ENCODE assay signal across 21 cellular contexts in genomic region chr1:59317780-59318179, GRCh38. TPM values are rescaled to one million over a fixed set of nuclear protein-coding genes. Genes with fewer than 3 reads are reported as not detected.
DNase-seq lines count a peak whose midpoint lies in the region; ATAC-seq and TF ChIP-seq lines count a peak whose summit lies in the region.
"Had no signal": no experiment of that assay in that cellular context is flagged by ENCODE, and none has a peak within 500 bp of the region (broad histone marks: within the 10 kb centered on the region; RNA-seq: fewer than 3 reads in every experiment).

No MANE protein-coding gene starts in this region.

- H3K36me3 ChIP-seq in HAP-1 (replicated peaks), result no peaks in the 10 kb centered on the region
- H3K36me3 ChIP-seq in A673 (ENCODE audit: insufficient read depth, low read length, poor library complexity, severe bottlenecking), result no peaks in the 10 kb centered on the region

- TF ChIP-seq POLR2A in GM18505 (IDR thresholded peaks at IDR 0.05; ENCODE audit: borderline replicate concordance, extremely low read depth, insufficient read depth, insufficient read length), result no peak

- H3K4me1 ChIP-seq in HAP-1 (no peaks in the 10 kb centered on the region), A673 (ENCODE audit: insufficient read depth, low read length, poor library complexity, severe bottlenecking) (no peaks in the 10 kb centered on the region)

- ATAC-seq in natural killer cell treated with Interleukin-12 subunit alpha and Interleukin-12 subunit beta and Interleukin-15 and Interleukin-18, amount 100 ng/mL, for 72 hours, result no peak
- ATAC-seq in GM18505 (IDR thresholded peaks at IDR 0.05; ENCODE audit: unreplicated experiment), result no peak
- ATAC-seq: body of pancreas had no signal

- no peak for TF ChIP-seq CTCF in chondrocyte (IDR thresholded peaks at IDR 0.05)
- TF ChIP-seq CTCF in A673 (conservative IDR thresholded peaks at IDR 0.05; ENCODE audit: low read depth, low read length), result no peak

- no peaks in the 10 kb centered on the region for H3K9me3 Mint-ChIP-seq in chondrocyte (ENCODE audit: low read depth)
- no peaks in the 10 kb centered on the region for H3K9me3 Mint-ChIP-seq in natural killer cell treated with Interleukin-12 subunit alpha and Interleukin-12 subunit beta and Interleukin-15 and Interleukin-18, amount 100 ng/mL, for 72 hours
- H3K9me3 Mint-ChIP-seq: activated naive CD8-positive, alpha-beta T cell treated with anti-CD3 and anti-CD28 coated beads for 36 hours; activated T-helper 1 cell treated with anti-CD3 and anti-CD28 coated beads, Interleukin-12 subunit alpha, Interleukin-12 subunit beta, Interleukin-2, Interleukin-4 antibody, amounts not matched to agents 30 ng/mL and 10 ng/mL and 1 ng/mL, durations not matched to agents 14 hours and 24 hours and 36 hours; dendritic cell treated with granulocyte-macrophage colony-stimulating factor and Interleukin-4, amounts not matched to agents 40 ng/mL and 50 ng/mL, for 4 days had no signal

- BruUV-seq in A673 (replicated peaks; lab: Mats Ljungman, UMichigan), result no TSS peak

- H3K4me1 Mint-ChIP-seq in chondrocyte (ENCODE audit: low read depth), result peaks cover 33% of the 10 kb centered on the region
- peaks cover 47 to 53% of the 10 kb centered on the region in 2 donors for H3K4me1 Mint-ChIP-seq in natural killer cell treated with Interleukin-12 subunit alpha and Interleukin-12 subunit beta and Interleukin-15 and Interleukin-18, amount 100 ng/mL, for 72 hours (ENCODE audit: low read depth in 2 of 2)

- H3K9me3 ChIP-seq in HAP-1 (no peaks in the 10 kb centered on the region), A673 (ENCODE audit: low read depth, low read length, poor library complexity, severe bottlenecking) (no peaks in the 10 kb centered on the region)
- H3K9me3 ChIP-seq: body of pancreas had no signal

- POLR2A ChIA-PET in A673 (lab: Charles Lee; ENCODE audit: low non-redundant PET), result no interaction called here

- H3K27ac Mint-ChIP-seq in chondrocyte (ENCODE audit: unreplicated experiment), result peak overlapping the region; percentile 8
- H3K27ac Mint-ChIP-seq in natural killer cell treated with Interleukin-12 subunit alpha and Interleukin-12 subunit beta and Interleukin-15 and Interleukin-18, amount 100 ng/mL, for 72 hours, result peak overlapping the region in 1 of 2 donors; percentile 56
- H3K27ac Mint-ChIP-seq: activated naive CD8-positive, alpha-beta T cell treated with anti-CD3 and anti-CD28 coated beads for 36 hours; activated T-helper 1 cell treated with anti-CD3 and anti-CD28 coated beads, Interleukin-12 subunit alpha, Interleukin-12 subunit beta, Interleukin-2, Interleukin-4 antibody, amounts not matched to agents 30 ng/mL and 10 ng/mL and 1 ng/mL, durations not matched to agents 14 hours and 24 hours and 36 hours had no signal

- H3K27me3 ChIP-seq in HAP-1 (ENCODE audit: low read depth) (no peaks in the 10 kb centered on the region; the same call in 1 of the 2 replicates), A673 (replicated peaks; ENCODE audit: insufficient read depth, low read depth, low read length, poor library complexity) (peaks cover 19% of the 10 kb centered on the region)
- H3K27me3 ChIP-seq: body of pancreas had no signal

- no peak overlapping the region for H3K4me3 Mint-ChIP-seq in chondrocyte (ENCODE audit: unreplicated experiment)
- peak overlapping the region; percentile 93 for H3K4me3 Mint-ChIP-seq in natural killer cell treated with Interleukin-12 subunit alpha and Interleukin-12 subunit beta and Interleukin-15 and Interleukin-18, amount 100 ng/mL, for 72 hours
- H3K4me3 Mint-ChIP-seq: activated naive CD8-positive, alpha-beta T cell treated with anti-CD3 and anti-CD28 coated beads for 36 hours; activated T-helper 1 cell treated with anti-CD3 and anti-CD28 coated beads, Interleukin-12 subunit alpha, Interleukin-12 subunit beta, Interleukin-2, Interleukin-4 antibody, amounts not matched to agents 30 ng/mL and 10 ng/mL and 1 ng/mL, durations not matched to agents 14 hours and 24 hours and 36 hours; dendritic cell treated with granulocyte-macrophage colony-stimulating factor and Interleukin-4, amounts not matched to agents 40 ng/mL and 50 ng/mL, for 4 days had no signal

- intact Hi-C loops in A673 (cut with micrococcal nuclease; ENCODE audit: unreplicated experiment), result no loop called here

- H3K27ac ChIP-seq in A673 (ENCODE audit: low read depth, low read length, poor library complexity, severe bottlenecking), result no peak overlapping the region
- H3K27ac ChIP-seq: body of pancreas, RWPE1 had no signal

- CTCF ChIA-PET in A673 (lab: Charles Lee), result no interaction called here

- DNase-seq in NCI-H146 (lab: John Stamatoyannopoulos, UW), result peak; percentile 18
- DNase-seq in NCI-H146 treated with DMSO at 0.1 percent for 48 hours (lab: John Stamatoyannopoulos, UW; ENCODE audit: unreplicated experiment), result no peak
- no peak for DNase-seq in chondrocyte (ENCODE audit: low spot score)
- no peak for DNase-seq in natural killer cell treated with Interleukin-12 subunit alpha and Interleukin-12 subunit beta and Interleukin-15 and Interleukin-18, amount 100 ng/mL, for 72 hours (ENCODE audit: low spot score)
- no peak for DNase-seq in HAP-1 (ENCODE audit: low spot score in 2 of 2)
- DNase-seq in A673 (ENCODE audit: low spot score), result no peak
- no peak for DNase-seq in putamen (ENCODE audit: low spot score)
- DNase-seq: activated naive CD8-positive, alpha-beta T cell treated with anti-CD3 and anti-CD28 coated beads for 36 hours; body of pancreas; foreskin fibroblast; GDM1; mesendoderm; NCI-H2029; nephron progenitor cell; stimulated activated naive CD4-positive, alpha-beta T cell; T1000; trophoblast cell had no signal

- in situ Hi-C loops in HAP-1 (cut with MboI; ENCODE audit: low sequenced_read_pairs), result no loop called here

- peaks cover 3% of the 10 kb centered on the region for H3K36me3 Mint-ChIP-seq in chondrocyte (ENCODE audit: low read depth)
- H3K36me3 Mint-ChIP-seq in natural killer cell treated with Interleukin-12 subunit alpha and Interleukin-12 subunit beta and Interleukin-15 and Interleukin-18, amount 100 ng/mL, for 72 hours, result peaks cover 3% of the 10 kb centered on the region

- H3K27me3 Mint-ChIP-seq in chondrocyte (ENCODE audit: low read depth), result peaks cover 9% of the 10 kb centered on the region
- peaks cover 0 to 8% of the 10 kb centered on the region in 2 donors for H3K27me3 Mint-ChIP-seq in natural killer cell treated with Interleukin-12 subunit alpha and Interleukin-12 subunit beta and Interleukin-15 and Interleukin-18, amount 100 ng/mL, for 72 hours
- H3K27me3 Mint-ChIP-seq: activated naive CD8-positive, alpha-beta T cell treated with anti-CD3 and anti-CD28 coated beads for 36 hours; dendritic cell treated with granulocyte-macrophage colony-stimulating factor and Interleukin-4, amounts not matched to agents 40 ng/mL and 50 ng/mL, for 4 days had no signal

- H3K4me3 ChIP-seq in HAP-1, result no peak overlapping the region
- no peak overlapping the region for H3K4me3 ChIP-seq in A673 (ENCODE audit: low read depth, low read length, poor library complexity, severe bottlenecking)
- H3K4me3 ChIP-seq: body of pancreas had no signal

RNA-seq across cellular contexts. Expression of gene FGGY, which starts 20.9 kb away (rescaled TPM):
- 9.0 to 13.6 TPM (median 10.6 TPM) in 3 replicates for total RNA-seq in chondrocyte
- 10 to 100 TPM; 10.9 to 11.9 TPM for total RNA-seq in natural killer cell treated with Interleukin-12 subunit alpha and Interleukin-12 subunit beta and Interleukin-15 and Interleukin-18, amount 100 ng/mL, for 72 hours
- total RNA-seq in A673 (2021), result 2.6 and 3.6 TPM in 2 replicates
